Comparison of ENCODE assay signal across 11 cellular contexts in the genomic region with DNA sequence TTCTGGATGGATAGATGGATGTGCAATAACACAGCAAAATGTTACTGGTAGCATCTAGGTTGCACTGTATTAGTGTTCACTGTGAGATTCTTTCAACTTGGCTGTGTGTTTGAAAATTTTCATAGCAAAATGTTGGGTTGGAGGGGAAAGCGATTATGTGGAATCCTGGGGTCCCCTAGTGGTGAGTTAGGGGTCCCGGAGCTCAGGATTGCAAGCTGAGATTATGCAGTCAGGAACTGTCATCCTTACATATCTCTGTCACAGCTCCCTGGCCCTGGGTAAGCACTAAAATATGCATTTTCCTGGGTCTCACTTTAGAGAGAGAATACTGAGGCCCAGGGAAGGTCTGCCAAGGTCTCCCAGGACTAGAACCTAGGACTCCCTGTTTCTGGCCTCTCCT.
DNase-seq lines count a peak whose midpoint lies in the region; ATAC-seq, FAIRE-seq and TF ChIP-seq lines count a peak whose summit lies in the region.
"Had no signal": no experiment of that assay in that cellular context is flagged by ENCODE, and none has a peak within 500 bp of the region (broad histone marks: within the 10 kb centered on the region; RNA-seq: fewer than 3 reads in every experiment).

No MANE protein-coding gene starts in this region.

- no peaks in the 10 kb centered on the region for H3K79me2 ChIP-seq in KMS-11 (ENCODE audit: insufficient read depth, low read depth)
- H3K79me2 ChIP-seq in K562 (ENCODE audit: control insufficient read depth, insufficient read depth, low read length) = no peaks in the 10 kb centered on the region
- H3K79me2 ChIP-seq in neural cell (replicated peaks; ENCODE audit: insufficient read depth, low read length) = no peaks in the 10 kb centered on the region

- DNase-seq in NCI-H2227 (lab: John Stamatoyannopoulos, UW; ENCODE audit: unreplicated experiment) = peak; percentile 1
- no peak for DNase-seq in NCI-H2227 treated with DMSO at 0.1 percent for 48 hours (lab: John Stamatoyannopoulos, UW)
- DNase-seq in K562 (ENCODE audit: extremely low read depth in 1 of 4, low spot score in 3 of 4) = peak; percentile 6 to 37 (median 28)
- DNase-seq in putamen (ENCODE audit: low spot score) = no peak
- DNase-seq: AML-193 had no signal

- H3K9ac ChIP-seq in KMS-11 = no peak overlapping the region
- H3K9ac ChIP-seq in K562 (ENCODE audit: insufficient read depth in 1 of 2, low read depth in 2 of 2, low read length in 2 of 2) = no peak overlapping the region
- no peak overlapping the region for H3K9ac ChIP-seq in neural cell (ENCODE audit: low read length)

- H4K20me1 ChIP-seq in KMS-11 (ENCODE audit: insufficient read depth) (no peaks in the 10 kb centered on the region), K562 (replicated peaks; ENCODE audit: control insufficient read depth, insufficient read depth, low read length) (no peaks in the 10 kb centered on the region), neural cell (ENCODE audit: insufficient read depth) (no peaks in the 10 kb centered on the region)

- H3K4me2 ChIP-seq in KMS-11 (no peak overlapping the region), K562 (ENCODE audit: insufficient read depth, low read length) (no peak overlapping the region), neural cell (ENCODE audit: low read length) (no peak overlapping the region)

- no peak for FAIRE-seq in K562 (lab: Jason Lieb, UNC)

- peaks cover 3% of the 10 kb centered on the region for H3K9me1 ChIP-seq in K562 (ENCODE audit: control insufficient read depth, insufficient read depth, low read length)

- TF ChIP-seq POLR2A in K562 (conservative IDR thresholded peaks at IDR 0.05) = no peak

- no peak overlapping the region for H3K27ac ChIP-seq in KMS-11
- no peak overlapping the region for H3K27ac ChIP-seq in K562 (ENCODE audit: extremely low read depth, low read depth, low read length)
- no peak overlapping the region for H3K27ac ChIP-seq in neural cell (ENCODE audit: low read length)
- H3K27ac ChIP-seq: SJSA1 had no signal

- no peak for ATAC-seq in K562
- no peak for ATAC-seq in HG03342 (IDR thresholded peaks at IDR 0.05; ENCODE audit: unreplicated experiment)
- ATAC-seq in HG02571 (IDR thresholded peaks at IDR 0.05; ENCODE audit: unreplicated experiment) = no peak

- no peaks in the 10 kb centered on the region for H3K9me2 ChIP-seq in neural cell (ENCODE audit: insufficient read depth, low read length)

- BruUV-seq in K562 (replicated peaks; lab: Mats Ljungman, UMichigan) = no TSS peak

- 0% methylated on average over 2 of the region's 2 CpGs for WGBS in K562 (ENCODE audit: insufficient coverage, low coverage, missing lambda C conversion rate)

- H3K36me3 ChIP-seq in KMS-11 (ENCODE audit: insufficient read depth) = no peaks in the 10 kb centered on the region
- H3K36me3 ChIP-seq in K562 (ENCODE audit: control insufficient read depth, insufficient read depth, low read length) = no peaks in the 10 kb centered on the region
- no peaks in the 10 kb centered on the region for H3K36me3 ChIP-seq in neural cell (ENCODE audit: insufficient read depth, low read length)
- H3K36me3 ChIP-seq: SJSA1 had no signal

- TF ChIP-seq RAD21 in K562 (CRISPR knock-in tag; conservative IDR thresholded peaks at IDR 0.05 in 1 of 2, IDR thresholded peaks at IDR 0.05 in 1 of 2) = no peak
- peak; percentile 68 for TF ChIP-seq RAD21 in neural cell (conservative IDR thresholded peaks at IDR 0.05)

- H3K4me3 ChIP-seq in KMS-11 (IDR thresholded peaks at IDR 0.05; ENCODE audit: insufficient read depth, low read depth, low read length) (no peak overlapping the region), K562 (no peak overlapping the region), neural cell (ENCODE audit: low read length) (no peak overlapping the region)
- H3K4me3 ChIP-seq: lung, SJSA1 had no signal

- in situ Hi-C loops in K562 (cut with MboI) = no loop called here

- CTCF ChIA-PET in K562 (lab: Yijun Ruan, JAX; ENCODE audit: low intra/inter-chr PET ratio) = no interaction called here

- POLR2A ChIA-PET in K562 (lab: Yijun Ruan, JAX) = interaction anchor here (0.5 kb wide), 1 partner anchor 90 kb away, joined by 3 read pairs; no protein-coding TSS in a partner anchor

- TF ChIP-seq EP300 in K562 (IDR thresholded peaks at IDR 0.05; ENCODE audit: low read length) (no peak), neural cell (conservative IDR thresholded peaks at IDR 0.05; ENCODE audit: poor library complexity, severe bottlenecking) (no peak)

- H3K9me3 ChIP-seq in K562 (replicated peaks; ENCODE audit: control insufficient read depth, insufficient read depth, low read depth, low read length) = no peaks in the 10 kb centered on the region
- no peaks in the 10 kb centered on the region for H3K9me3 ChIP-seq in neural cell (ENCODE audit: low read length)
- H3K9me3 ChIP-seq: SJSA1 had no signal

- H2AFZ ChIP-seq in KMS-11 (ENCODE audit: low read depth) (no peak overlapping the region), K562 (ENCODE audit: low read depth, low read length) (no peak overlapping the region), neural cell (ENCODE audit: low read depth, low read length) (no peak overlapping the region)

- TF ChIP-seq CTCF in KMS-11 (conservative IDR thresholded peaks at IDR 0.05; ENCODE audit: low read depth, low read length) (0 out of 2 replicates have a peak, but pooled peaks have one; percentile 27), K562 (IDR thresholded peaks at IDR 0.05 in 2 of 3, conservative IDR thresholded peaks at IDR 0.05 in 1 of 3; ENCODE audit: insufficient read depth in 2 of 3, low read depth in 1 of 3, low read length in 3 of 3) (peak in 2 of 3 experiments; percentile 21 to 34; a peak in 1 of 6 replicates), neural cell (IDR thresholded peaks at IDR 0.05; ENCODE audit: poor library complexity, severe bottlenecking) (peak; percentile 66)

- intact Hi-C loops in K562 (cut with micrococcal nuclease) = no loop called here

- H3K4me1 ChIP-seq in KMS-11 (ENCODE audit: low read depth, poor library complexity, severe bottlenecking) = no peaks in the 10 kb centered on the region
- no peaks in the 10 kb centered on the region for H3K4me1 ChIP-seq in K562 (replicated peaks in 1 of 2; ENCODE audit: control insufficient read depth in 2 of 2, insufficient read depth in 2 of 2, low read length in 2 of 2)
- H3K4me1 ChIP-seq: SJSA1 had no signal

- H3K27me3 ChIP-seq in KMS-11 (ENCODE audit: insufficient read depth, low read depth) (no peaks in the 10 kb centered on the region), K562 (ENCODE audit: control insufficient read depth in 2 of 2, insufficient read depth in 2 of 2, low read length in 2 of 2) (peaks cover 10 to 46% of the 10 kb centered on the region in 2 experiments; a peak in 4 of 5 replicates), neural cell (ENCODE audit: insufficient read depth, low read depth, low read length) (no peaks in the 10 kb centered on the region)

- no peaks in the 10 kb centered on the region for H3F3A ChIP-seq in neural cell (ENCODE audit: insufficient read depth, low read length, poor library complexity, severe bottlenecking)

TF ChIP-seq in K562, 482 proteins besides CTCF, POLR2A, EP300 and RAD21:
- TF ChIP-seq MCM2 (IDR thresholded peaks at IDR 0.05; ENCODE audit: low read depth) = no peak
- 0 out of 2 replicates have a peak, but pooled peaks have one; percentile 6 for TF ChIP-seq SMC3 (conservative IDR thresholded peaks at IDR 0.05; ENCODE audit: insufficient read depth, low read depth, low read length)

TF ChIP-seq in neural cell, 6 proteins besides CTCF, POLR2A, EP300 and RAD21:
- TF ChIP-seq SMC3 (conservative IDR thresholded peaks at IDR 0.05; ENCODE audit: poor library complexity) (peak; percentile 60), EZH2 (IDR thresholded peaks at IDR 0.05; ENCODE audit: borderline replicate concordance, insufficient read depth, low read length, poor library complexity, severe bottlenecking) (no peak), POLR2AphosphoS5 (IDR thresholded peaks at IDR 0.05) (no peak), MXI1 (conservative IDR thresholded peaks at IDR 0.05; ENCODE audit: poor library complexity, severe bottlenecking) (no peak)
- TF ChIP-seq, protein P1, sequence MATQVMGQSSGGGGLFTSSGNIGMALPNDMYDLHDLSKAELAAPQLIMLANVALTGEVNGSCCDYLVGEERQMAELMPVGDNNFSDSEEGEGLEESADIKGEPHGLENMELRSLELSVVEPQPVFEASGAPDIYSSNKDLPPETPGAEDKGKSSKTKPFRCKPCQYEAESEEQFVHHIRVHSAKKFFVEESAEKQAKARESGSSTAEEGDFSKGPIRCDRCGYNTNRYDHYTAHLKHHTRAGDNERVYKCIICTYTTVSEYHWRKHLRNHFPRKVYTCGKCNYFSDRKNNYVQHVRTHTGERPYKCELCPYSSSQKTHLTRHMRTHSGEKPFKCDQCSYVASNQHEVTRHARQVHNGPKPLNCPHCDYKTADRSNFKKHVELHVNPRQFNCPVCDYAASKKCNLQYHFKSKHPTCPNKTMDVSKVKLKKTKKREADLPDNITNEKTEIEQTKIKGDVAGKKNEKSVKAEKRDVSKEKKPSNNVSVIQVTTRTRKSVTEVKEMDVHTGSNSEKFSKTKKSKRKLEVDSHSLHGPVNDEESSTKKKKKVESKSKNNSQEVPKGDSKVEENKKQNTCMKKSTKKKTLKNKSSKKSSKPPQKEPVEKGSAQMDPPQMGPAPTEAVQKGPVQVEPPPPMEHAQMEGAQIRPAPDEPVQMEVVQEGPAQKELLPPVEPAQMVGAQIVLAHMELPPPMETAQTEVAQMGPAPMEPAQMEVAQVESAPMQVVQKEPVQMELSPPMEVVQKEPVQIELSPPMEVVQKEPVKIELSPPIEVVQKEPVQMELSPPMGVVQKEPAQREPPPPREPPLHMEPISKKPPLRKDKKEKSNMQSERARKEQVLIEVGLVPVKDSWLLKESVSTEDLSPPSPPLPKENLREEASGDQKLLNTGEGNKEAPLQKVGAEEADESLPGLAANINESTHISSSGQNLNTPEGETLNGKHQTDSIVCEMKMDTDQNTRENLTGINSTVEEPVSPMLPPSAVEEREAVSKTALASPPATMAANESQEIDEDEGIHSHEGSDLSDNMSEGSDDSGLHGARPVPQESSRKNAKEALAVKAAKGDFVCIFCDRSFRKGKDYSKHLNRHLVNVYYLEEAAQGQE (IDR thresholded peaks at IDR 0.05; ENCODE audit: borderline replicate concordance) = no peak

Comparison
In these comparisons a context has a peak if more than half of its experiments do, and no peak if none do; other contexts are left out.
1. DNase-seq: peak in NCI-H2227 (single experiment) and K562 (4 of 4); none in NCI-H2227 treated with DMSO at 0.1 percent for 48 hours (single experiment) and putamen (single experiment).
2. Peak in every context shown above with its lines, with median percentiles within 50 percentile points of each other: CTCF ChIP-seq.